ENCODE assay signal across 8 cellular contexts in genomic region chr16:728131-728889, GRCh38. TPM values are rescaled to one million over a fixed set of nuclear protein-coding genes. Genes with fewer than 3 reads are reported as not detected.
DNase-seq lines count a peak whose midpoint lies in the region; ATAC-seq lines count a peak whose summit lies in the region.

No MANE protein-coding gene starts in this region.

- H3K27ac ChIP-seq in ectodermal cell (ENCODE audit: insufficient read depth, low read depth, low read length, poor library complexity, severe bottlenecking): no peak overlapping the region

- no peaks in the 10 kb centered on the region for H3K9me3 ChIP-seq in ectodermal cell (ENCODE audit: control insufficient read depth, low read length)

- H3K36me3 ChIP-seq in ectodermal cell (ENCODE audit: control insufficient read depth, insufficient read depth, low read length): no peaks in the 10 kb centered on the region

- ATAC-seq in GM19463 (IDR thresholded peaks at IDR 0.05; ENCODE audit: unreplicated experiment) (peak; percentile 45), HG03280 (IDR thresholded peaks at IDR 0.05; ENCODE audit: unreplicated experiment) (no peak)

- peaks cover 11% of the 10 kb centered on the region for H3K4me1 ChIP-seq in ectodermal cell (ENCODE audit: control insufficient read depth, insufficient read depth, low read length)

- 2% methylated on average over 80 of the region's 80 CpGs for WGBS in ectodermal cell, 2 experiments

- H3K4me3 ChIP-seq in ectodermal cell (ENCODE audit: insufficient read depth, low read depth, low read length): peak overlapping the region; percentile 31

- H3K27me3 ChIP-seq in ectodermal cell (ENCODE audit: control insufficient read depth, insufficient read depth, low read length, poor library complexity, severe bottlenecking): peaks cover 35% of the 10 kb centered on the region

- DNase-seq in CD1c-positive myeloid dendritic cell (ENCODE audit: extremely low spot score) (peak; percentile 80), NCI-H2171 treated with DMSO at 0.1 percent for 48 hours (lab: John Stamatoyannopoulos, UW) (peak; percentile 55), lung microvascular endothelial cell (ENCODE audit: low read depth in 2 of 2) (peak; percentile 65 to 76)
- peak; percentile 51 for DNase-seq in activated CD4-positive, alpha-beta T cell treated with anti-CD3 and anti-CD28 coated beads, Interleukin-2, amount 50 U/mL, for 1 hour
- peak; percentile 55 for DNase-seq in stimulated activated naive CD4-positive, alpha-beta T cell treated with Interleukin-2 at 50 U/mL for 16 hours (lab: John Stamatoyannopoulos, UW)

RNA-seq across cellular contexts. Expression of gene HAGHL, which starts 1.4 kb away (rescaled TPM):
- 6.5 TPM for polyA plus RNA-seq in ectodermal cell (2013, experiment 1 of 4)
- 5.1 TPM for polyA plus RNA-seq in ectodermal cell (2013, experiment 2 of 4)
- polyA plus RNA-seq in ectodermal cell (2013, experiment 3 of 4): 4.9 TPM
- polyA plus RNA-seq in ectodermal cell (2013, experiment 4 of 4): 8.3 TPM
- total RNA-seq in lung microvascular endothelial cell: 4.4 and 5.4 TPM in 2 replicates

RNA-seq across cellular contexts. Expression of gene CCDC78, which starts 2.1 kb away (rescaled TPM):
- 3.1 TPM for polyA plus RNA-seq in ectodermal cell (2013, experiment 1 of 4)
- 2.6 TPM for polyA plus RNA-seq in ectodermal cell (2013, experiment 2 of 4)
- 2.1 TPM for polyA plus RNA-seq in ectodermal cell (2013, experiment 3 of 4)
- 2.9 TPM for polyA plus RNA-seq in ectodermal cell (2013, experiment 4 of 4)
- total RNA-seq in lung microvascular endothelial cell: 0.40 and 0.44 TPM in 2 replicates

RNA-seq across cellular contexts. Expression of gene ANTKMT, which starts 7.4 kb away (rescaled TPM):
- polyA plus RNA-seq in ectodermal cell (2013, experiment 1 of 4): 16.6 TPM
- polyA plus RNA-seq in ectodermal cell (2013, experiment 2 of 4): 14.2 TPM
- 22.0 TPM for polyA plus RNA-seq in ectodermal cell (2013, experiment 3 of 4)
- 25.0 TPM for polyA plus RNA-seq in ectodermal cell (2013, experiment 4 of 4)
- 20.0 and 31.2 TPM in 2 replicates for total RNA-seq in lung microvascular endothelial cell

RNA-seq across cellular contexts. Expression of gene CIAO3, which starts 12.5 kb away (rescaled TPM):
- polyA plus RNA-seq in ectodermal cell (2013, experiment 1 of 4): 39.2 TPM
- polyA plus RNA-seq in ectodermal cell (2013, experiment 2 of 4): 33.5 TPM
- 32.2 TPM for polyA plus RNA-seq in ectodermal cell (2013, experiment 3 of 4)
- polyA plus RNA-seq in ectodermal cell (2013, experiment 4 of 4): 32.3 TPM
- total RNA-seq in lung microvascular endothelial cell: 23.8 and 33.5 TPM in 2 replicates

RNA-seq across cellular contexts. Expression of gene METRN, which starts 13.4 kb away (rescaled TPM):
- polyA plus RNA-seq in ectodermal cell (2013, experiment 1 of 4): 115 TPM
- polyA plus RNA-seq in ectodermal cell (2013, experiment 2 of 4): 102 TPM
- 159 TPM for polyA plus RNA-seq in ectodermal cell (2013, experiment 3 of 4)
- 173 TPM for polyA plus RNA-seq in ectodermal cell (2013, experiment 4 of 4)
- total RNA-seq in lung microvascular endothelial cell: 13.1 and 28.8 TPM in 2 replicates
